18 cellular contexts compared by ENCODE assay signal in the genomic region with DNA sequence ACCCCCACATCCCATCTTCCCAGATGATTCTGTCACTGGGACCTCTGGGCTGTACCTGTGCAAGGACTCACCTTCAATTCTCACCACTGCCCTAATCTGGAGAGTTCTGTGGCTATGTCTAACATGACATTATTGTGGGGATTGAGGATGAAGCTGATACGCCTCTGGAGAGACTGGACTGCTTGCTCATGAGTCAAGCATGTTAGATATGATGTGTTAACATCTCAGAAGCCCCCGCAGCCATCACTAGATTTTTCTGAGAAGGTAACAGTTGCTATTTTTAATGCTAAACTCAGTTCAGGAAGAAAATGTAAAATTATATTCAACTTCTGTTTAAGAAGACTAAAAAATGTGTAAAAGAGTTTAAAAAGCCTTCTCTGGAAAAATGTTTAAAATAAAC. TPM values are rescaled to one million over a fixed set of nuclear protein-coding genes. Genes with fewer than 3 reads are reported as not detected.
DNase-seq lines count a peak whose midpoint lies in the region; ATAC-seq, FAIRE-seq and TF ChIP-seq lines count a peak whose summit lies in the region.
"Had no signal": no experiment of that assay in that cellular context is flagged by ENCODE, and none has a peak within 500 bp of the region (broad histone marks: within the 10 kb centered on the region; RNA-seq: fewer than 3 reads in every experiment).

No MANE protein-coding gene starts in this region.

- H2BK20ac ChIP-seq in IMR-90 (ENCODE audit: low read depth, low read length), result no peak overlapping the region

- no peak overlapping the region for H2AFZ ChIP-seq in IMR-90 (replicated peaks; ENCODE audit: low read length, poor library complexity)
- no peak overlapping the region for H2AFZ ChIP-seq in astrocyte (ENCODE audit: low read depth, low read length)
- H2AFZ ChIP-seq: GM23338 had no signal

- no peaks in the 10 kb centered on the region for H3K9me3 ChIP-seq in IMR-90 (ENCODE audit: control insufficient read depth, insufficient read depth, low read length)
- no peaks in the 10 kb centered on the region for H3K9me3 ChIP-seq in astrocyte (ENCODE audit: insufficient read depth, low read depth, low read length)
- H3K9me3 ChIP-seq: Caco-2 had no signal

- TF ChIP-seq RAD21 in IMR-90 (IDR thresholded peaks at IDR 0.05; ENCODE audit: low read length), result no peak

- no peak overlapping the region for H2AK5ac ChIP-seq in IMR-90 (ENCODE audit: low read depth, low read length)

- H3K79me1 ChIP-seq in IMR-90 (ENCODE audit: low read depth in 1 of 2, low read length in 2 of 2), result no peaks in the 10 kb centered on the region

- H3K4me1 Mint-ChIP-seq in astrocyte (ENCODE audit: low read depth, unreplicated experiment), result peaks cover 5% of the 10 kb centered on the region

- H3K27ac Mint-ChIP-seq in astrocyte (ENCODE audit: unreplicated experiment), result no peak overlapping the region
- H3K27ac Mint-ChIP-seq: CD4-positive, CD25-positive, alpha-beta regulatory T cell; CD8-positive, alpha-beta T cell; GM23338; H9 had no signal

- no peak for ATAC-seq in IMR-90 (ENCODE audit: low read depth)
- ATAC-seq: CD8-positive, alpha-beta T cell; GM23338; HCT116 had no signal

- no peak overlapping the region for H3K23ac ChIP-seq in IMR-90 (ENCODE audit: low read depth, low read length)

- H3K79me2 ChIP-seq in astrocyte (ENCODE audit: insufficient read depth, low read length), result no peaks in the 10 kb centered on the region

- H3K4me3 ChIP-seq in IMR-90 (ENCODE audit: insufficient read depth, low read depth, low read length) (no peak overlapping the region), astrocyte (ENCODE audit: insufficient read depth, low read depth, low read length) (no peak overlapping the region)
- H3K4me3 ChIP-seq: GM23338 had no signal

- H4K91ac ChIP-seq in IMR-90 (ENCODE audit: insufficient read depth, low read depth, low read length), result no peak overlapping the region

- POLR2A ChIA-PET in IMR-90 (lab: Charles Lee; ENCODE audit: unreplicated experiment), result no interaction called here

- no peak overlapping the region for H2BK15ac ChIP-seq in IMR-90 (ENCODE audit: low read depth, low read length)

- H3K4me2 ChIP-seq in IMR-90 (ENCODE audit: low read depth, low read length), result no peak overlapping the region
- H3K4me2 ChIP-seq in astrocyte (ENCODE audit: low read length), result no peak overlapping the region
- H3K4me2 ChIP-seq: GM23338 had no signal

- no peak overlapping the region for H3K18ac ChIP-seq in IMR-90 (ENCODE audit: low read depth, low read length)

- TF ChIP-seq CTCF in IMR-90 (conservative IDR thresholded peaks at IDR 0.05; ENCODE audit: low read depth, low read length), result no peak
- no peak for TF ChIP-seq CTCF in astrocyte (IDR thresholded peaks at IDR 0.05; ENCODE audit: insufficient read depth, low read depth, low read length)

- H3K27ac ChIP-seq in IMR-90 (ENCODE audit: insufficient read depth, low read length) (no peak overlapping the region), astrocyte (ENCODE audit: low read depth, low read length) (no peak overlapping the region)

- peak; percentile 34 for DNase-seq in IMR-90
- DNase-seq in astrocyte (ENCODE audit: low read depth), result peak; percentile 10
- peak; percentile 22 for DNase-seq in iris pigment epithelial cell (ENCODE audit: low read depth)
- DNase-seq in GDM1 (lab: John Stamatoyannopoulos, UW), result no peak
- no peak for DNase-seq in NCI-H2227 treated with DMSO at 0.1 percent for 48 hours (lab: John Stamatoyannopoulos, UW)
- no peak for DNase-seq in NOMO-1 (lab: John Stamatoyannopoulos, UW; ENCODE audit: unreplicated experiment in 2 of 2)
- DNase-seq: C1 segment of cervical spinal cord; Caco-2; CD4-positive, CD25-positive, alpha-beta regulatory T cell; CD8-positive, alpha-beta T cell; DMS153; DMS79; EL; H9 had no signal

- no peak overlapping the region for H3K56ac ChIP-seq in IMR-90 (ENCODE audit: extremely low read depth, insufficient read depth, low read length)

- no peak overlapping the region for H3K14ac ChIP-seq in IMR-90 (replicated peaks; ENCODE audit: low read depth, low read length)

- no peak overlapping the region for H2BK5ac ChIP-seq in IMR-90 (ENCODE audit: low read depth, low read length, poor library complexity, severe bottlenecking)

- 0 out of 2 replicates have a peak, but pooled peaks cover 2% of the 10 kb centered on the region for H3K9me1 ChIP-seq in IMR-90 (ENCODE audit: insufficient read depth, low read length)

- H2BK120ac ChIP-seq in IMR-90 (ENCODE audit: low read depth, low read length), result no peak overlapping the region

- intact Hi-C loops in IMR-90 (cut with micrococcal nuclease), result no loop called here

- FAIRE-seq in astrocyte (lab: Jason Lieb, UNC), result no peak
- FAIRE-seq: GM12892, GM19239 had no signal

- H3K9ac ChIP-seq in IMR-90 (ENCODE audit: low read depth, low read length), result no peak overlapping the region
- no peak overlapping the region for H3K9ac ChIP-seq in astrocyte (ENCODE audit: low read length)

- dilution Hi-C loops in IMR-90 (cut with HindIII; ENCODE audit: low sequenced_read_pairs, unreplicated experiment), result no loop called here

- H3K27me3 Mint-ChIP-seq in astrocyte (ENCODE audit: low read depth, unreplicated experiment), result no peaks in the 10 kb centered on the region

- WGBS in IMR-90 (ENCODE audit: extremely low coverage in 2 of 2, insufficient read length in 1 of 2), 2 experiments, result no CpG with 5 or more reads among the region's 2 CpGs

- in situ Hi-C loops in IMR-90 (cut with MboI; ENCODE audit: low sequenced_read_pairs), result no loop called here

- no TSS peak for BruUV-seq in IMR-90 (replicated peaks; lab: Mats Ljungman, UMichigan)

- H3K4ac ChIP-seq in IMR-90 (ENCODE audit: low read depth, low read length), result no peak overlapping the region

- no peak overlapping the region for H4K5ac ChIP-seq in IMR-90 (ENCODE audit: low read depth, low read length)

- H2AK9ac ChIP-seq in IMR-90 (replicated peaks; ENCODE audit: low read depth, low read length, poor library complexity), result no peak overlapping the region

- no peaks in the 10 kb centered on the region for H3K36me3 ChIP-seq in IMR-90 (ENCODE audit: control insufficient read depth, insufficient read depth, low read length)
- H3K36me3 ChIP-seq in astrocyte (ENCODE audit: insufficient read depth, low read length), result no peaks in the 10 kb centered on the region

- H4K20me1 ChIP-seq in IMR-90 (ENCODE audit: insufficient read depth, low read length) (no peaks in the 10 kb centered on the region), astrocyte (ENCODE audit: insufficient read depth, low read length) (no peaks in the 10 kb centered on the region)

- H3K4me3 Mint-ChIP-seq in astrocyte (ENCODE audit: unreplicated experiment), result no peak overlapping the region
- H3K4me3 Mint-ChIP-seq: CD4-positive, CD25-positive, alpha-beta regulatory T cell; CD8-positive, alpha-beta T cell; GM23338; H9 had no signal

- no peak overlapping the region for H4K8ac ChIP-seq in IMR-90 (ENCODE audit: low read depth in 2 of 2, low read length in 2 of 2)

- peaks cover 7% of the 10 kb centered on the region for H3K9me3 Mint-ChIP-seq in astrocyte (ENCODE audit: unreplicated experiment)
- H3K9me3 Mint-ChIP-seq: CD8-positive, alpha-beta T cell had no signal

- CTCF ChIA-PET in IMR-90 (lab: Yijun Ruan, JAX), result interaction anchor here (0.6 to 1.3 kb wide), 3 partner anchors 12 to 60 kb away, joined by 3 to 4 read pairs (median 3); a partner anchor contains a TSS

- H3K27me3 ChIP-seq in IMR-90 (ENCODE audit: control insufficient read depth, insufficient read depth, low read length), result no peaks in the 10 kb centered on the region
- H3K27me3 ChIP-seq in astrocyte (ENCODE audit: insufficient read depth, low read length), result no peaks in the 10 kb centered on the region

- peaks cover 3% of the 10 kb centered on the region for H3K36me3 Mint-ChIP-seq in astrocyte (ENCODE audit: low read depth, unreplicated experiment)
- H3K36me3 Mint-ChIP-seq: CD4-positive, CD25-positive, alpha-beta regulatory T cell; CD8-positive, alpha-beta T cell had no signal

- H3K4me1 ChIP-seq in IMR-90 (ENCODE audit: control insufficient read depth, insufficient read depth, low read length) (no peaks in the 10 kb centered on the region), astrocyte (ENCODE audit: insufficient read depth, low read length) (no peaks in the 10 kb centered on the region)
- H3K4me1 ChIP-seq: Caco-2 had no signal

- TF ChIP-seq POLR2A in IMR-90 (IDR thresholded peaks at IDR 0.05; ENCODE audit: low read depth, low read length), result no peak

TF ChIP-seq in IMR-90, 13 proteins besides CTCF, POLR2A, EP300 and RAD21:
- TF ChIP-seq RCOR1 (IDR thresholded peaks at IDR 0.05; ENCODE audit: insufficient replicate concordance, low read length) (no peak), CHD1 (IDR thresholded peaks at IDR 0.05; ENCODE audit: low read depth, low read length) (no peak), MAFK (IDR thresholded peaks at IDR 0.05; ENCODE audit: low read depth, low read length) (no peak), NFE2L2 (IDR thresholded peaks at IDR 0.05; ENCODE audit: low read depth, low read length) (no peak)

RNA-seq across cellular contexts. Expression of a gene that starts 25.7 kb away (rescaled TPM):
- total RNA-seq in IMR-90 (2012; rRNA removed) (62.2 and 124 TPM in 2 replicates), astrocyte (68.8 and 74.6 TPM in 2 replicates)
- 90.1 and 101 TPM in 2 replicates for polyA plus RNA-seq in IMR-90 (2012; rRNA removed)
- 16.5 and 17.9 TPM in 2 replicates for polyA plus RNA-seq in IMR-90 (2012; cell fraction: cytosol; rRNA removed)
- 35.2 and 151 TPM in 2 replicates for polyA plus RNA-seq in IMR-90 (2012; cell fraction: nucleus; rRNA removed; ENCODE audit: low replicate concordance)

RNA-seq across cellular contexts. Expression of a gene that starts 25.8 kb away (rescaled TPM):
- total RNA-seq in IMR-90 (2012; rRNA removed) (40.9 and 54.7 TPM in 2 replicates), astrocyte (57.2 and 62.8 TPM in 2 replicates)
- 45.3 and 49.1 TPM in 2 replicates for polyA plus RNA-seq in IMR-90 (2012; rRNA removed)
- polyA plus RNA-seq in IMR-90 (2012; cell fraction: cytosol; rRNA removed), result 13.5 and 29.2 TPM in 2 replicates
- polyA plus RNA-seq in IMR-90 (2012; cell fraction: nucleus; rRNA removed; ENCODE audit: low replicate concordance), result 181 and 246 TPM in 2 replicates

RNA-seq across cellular contexts. Expression of a gene that starts 44.8 kb away (rescaled TPM):
- total RNA-seq in IMR-90 (2012; rRNA removed) (1.3 and 1.7 TPM in 2 replicates), astrocyte (6.2 and 6.7 TPM in 2 replicates)
- polyA plus RNA-seq in IMR-90 (2012; rRNA removed), result 1.9 and 2.4 TPM in 2 replicates
- 0.17 and 1.6 TPM in 2 replicates for polyA plus RNA-seq in IMR-90 (2012; cell fraction: cytosol; rRNA removed)
- polyA plus RNA-seq in IMR-90 (2012; cell fraction: nucleus; rRNA removed; ENCODE audit: low replicate concordance), result 18.5 and 37.9 TPM in 2 replicates

Comparison
In these comparisons a context has a peak if more than half of its experiments do, and no peak if none do; other contexts are left out.
1. DNase-seq: peak in IMR-90 (single experiment), astrocyte (single experiment) and iris pigment epithelial cell (single experiment); none in GDM1 (single experiment), NCI-H2227 treated with DMSO at 0.1 percent for 48 hours (single experiment) and NOMO-1 (0 of 2).